19 cellular contexts compared by ENCODE assay signal in the genomic region with DNA sequence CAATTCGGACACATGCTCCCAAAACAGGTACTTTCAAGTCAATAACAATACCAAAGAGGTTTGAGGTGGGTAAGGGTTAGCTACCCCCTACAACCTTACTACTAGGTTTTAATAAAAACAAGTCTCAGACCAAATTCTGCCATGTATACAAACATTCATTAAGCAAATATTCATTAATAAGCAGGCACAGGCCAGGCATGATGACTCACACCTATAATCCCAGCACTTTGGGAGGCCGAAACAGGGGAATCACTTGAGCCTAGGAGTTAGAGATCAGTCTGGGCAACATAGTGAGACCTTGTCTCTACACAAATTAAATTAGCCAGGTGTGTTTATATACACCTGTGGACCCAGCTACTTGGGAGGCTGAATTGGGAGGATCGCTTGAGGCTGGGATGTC. TPM values are rescaled to one million over a fixed set of nuclear protein-coding genes. Genes with fewer than 3 reads are reported as not detected.
DNase-seq lines count a peak whose midpoint lies in the region; ATAC-seq, FAIRE-seq and TF ChIP-seq lines count a peak whose summit lies in the region.
"Had no signal": no experiment of that assay in that cellular context is flagged by ENCODE, and none has a peak within 500 bp of the region (broad histone marks: within the 10 kb centered on the region; RNA-seq: fewer than 3 reads in every experiment).

No MANE protein-coding gene starts in this region.

- ATAC-seq in GM19397 (IDR thresholded peaks at IDR 0.05; ENCODE audit: unreplicated experiment) = no peak
- ATAC-seq: GM12878 had no signal

- no peak overlapping the region for H3K4me2 ChIP-seq in mammary epithelial cell (ENCODE audit: insufficient read depth, low read depth, low read length)
- H3K4me2 ChIP-seq: BLaER1 had no signal

- H3K4me3 ChIP-seq in mammary epithelial cell (replicated peaks in 1 of 3; ENCODE audit: insufficient read depth in 1 of 3, low read depth in 2 of 3, low read length in 3 of 3) = no peak overlapping the region
- no peak overlapping the region for H3K4me3 ChIP-seq in breast epithelium
- H3K4me3 ChIP-seq in bronchial epithelial cell (ENCODE audit: low read depth, low read length) = no peak overlapping the region
- no peak overlapping the region for H3K4me3 ChIP-seq in left ventricle myocardium inferior
- H3K4me3 ChIP-seq: BLaER1, GM12878 had no signal

- CTCF ChIA-PET in mammary epithelial cell (lab: Charles Lee; ENCODE audit: low non-redundant PET) = no interaction called here

- H3K36me3 ChIP-seq in mammary epithelial cell (ENCODE audit: insufficient read depth, low read length) = no peaks in the 10 kb centered on the region
- H3K36me3 ChIP-seq in breast epithelium = no peaks in the 10 kb centered on the region
- no peaks in the 10 kb centered on the region for H3K36me3 ChIP-seq in bronchial epithelial cell (ENCODE audit: control insufficient read depth, insufficient read depth, low read length)
- H3K36me3 ChIP-seq in left ventricle myocardium inferior = no peaks in the 10 kb centered on the region
- H3K36me3 ChIP-seq: BLaER1 had no signal

- no TSS peak for BruUV-seq in mammary epithelial cell (replicated peaks; lab: Mats Ljungman, UMichigan)

- intact Hi-C loops in mammary epithelial cell (cut with micrococcal nuclease) (no loop called here), breast epithelium (cut with DNase I; ENCODE audit: low total_unique reads) (no loop called here), left ventricle myocardium inferior (cut with micrococcal nuclease) (no loop called here)

- no peak overlapping the region for H3K9ac ChIP-seq in mammary epithelial cell (ENCODE audit: insufficient read depth, low read length)
- H3K9ac ChIP-seq: BLaER1 had no signal

- TF ChIP-seq POLR2A in breast epithelium (IDR thresholded peaks at IDR 0.05) = no peak

- peak; percentile 8 for DNase-seq in mammary epithelial cell
- no peak for DNase-seq in breast epithelium (ENCODE audit: low spot score in 2 of 2)
- DNase-seq in bronchial epithelial cell (ENCODE audit: low read depth) = peak; percentile 56
- DNase-seq in renal cortical epithelial cell (ENCODE audit: low read depth) = peak; percentile 11
- no peak for DNase-seq in NCI-H1694 (lab: John Stamatoyannopoulos, UW)
- DNase-seq in left ventricle myocardium inferior = no peak
- DNase-seq: 8988T; AML-193; Caco-2; CD8-positive, alpha-beta memory T cell; DND-41; GOT3; H9 had no signal

- no peaks in the 10 kb centered on the region for H3K27me3 ChIP-seq in mammary epithelial cell (ENCODE audit: insufficient read depth, low read length)
- no peaks in the 10 kb centered on the region for H3K27me3 ChIP-seq in breast epithelium
- H3K27me3 ChIP-seq in bronchial epithelial cell (ENCODE audit: control insufficient read depth, insufficient read depth, low read length) = no peaks in the 10 kb centered on the region
- no peaks in the 10 kb centered on the region for H3K27me3 ChIP-seq in left ventricle myocardium inferior (ENCODE audit: low read depth)
- H3K27me3 ChIP-seq: BLaER1 had no signal

- H3K79me2 ChIP-seq in mammary epithelial cell (ENCODE audit: insufficient read depth, low read length) = no peaks in the 10 kb centered on the region

- WGBS in mammary epithelial cell (ENCODE audit: low coverage, missing lambda C conversion rate) = 97% methylated on average over 3 of the region's 3 CpGs

- in situ Hi-C loops in mammary epithelial cell (cut with MboI; ENCODE audit: low sequenced_read_pairs in 2 of 2) = no loop called here

- dilution Hi-C loops in mammary epithelial cell (cut with HindIII; ENCODE audit: low sequenced_read_pairs) = no loop called here

- H3K4me1 ChIP-seq in mammary epithelial cell (ENCODE audit: insufficient read depth, low read length) (no peaks in the 10 kb centered on the region), breast epithelium (no peaks in the 10 kb centered on the region), left ventricle myocardium inferior (no peaks in the 10 kb centered on the region)
- H3K4me1 ChIP-seq: BLaER1, Caco-2 had no signal

- H3K27ac ChIP-seq in mammary epithelial cell (ENCODE audit: insufficient read depth, low read depth, low read length) = no peak overlapping the region
- no peak overlapping the region for H3K27ac ChIP-seq in breast epithelium
- no peak overlapping the region for H3K27ac ChIP-seq in left ventricle myocardium inferior (replicated peaks)
- H3K27ac ChIP-seq: BLaER1 had no signal

- H2AFZ ChIP-seq in mammary epithelial cell (ENCODE audit: low read depth, low read length) = no peak overlapping the region

- no peaks in the 10 kb centered on the region for H3K9me3 ChIP-seq in mammary epithelial cell (replicated peaks; ENCODE audit: insufficient read depth, low read length)
- H3K9me3 ChIP-seq in breast epithelium = peaks cover 0 to under 1% of the 10 kb centered on the region in 2 donors
- H3K9me3 ChIP-seq in left ventricle myocardium inferior (replicated peaks) = peaks cover 5% of the 10 kb centered on the region
- H3K9me3 ChIP-seq: Caco-2 had no signal

- FAIRE-seq in bronchial epithelial cell (lab: Jason Lieb, UNC) = no peak
- FAIRE-seq: GM12878, GM18507, HepG2, HTR-8/SVneo had no signal

- H4K20me1 ChIP-seq in mammary epithelial cell (ENCODE audit: insufficient read depth, low read length) = no peaks in the 10 kb centered on the region
- H4K20me1 ChIP-seq: BLaER1 had no signal

- TF ChIP-seq CTCF in mammary epithelial cell (conservative IDR thresholded peaks at IDR 0.05 in 1 of 2, IDR thresholded peaks at IDR 0.05 in 1 of 2; ENCODE audit: extremely low read depth in 1 of 2, insufficient read depth in 1 of 2, low read depth in 1 of 2, low read length in 2 of 2) = no peak
- no peak for TF ChIP-seq CTCF in breast epithelium (IDR thresholded peaks at IDR 0.05)
- TF ChIP-seq CTCF in bronchial epithelial cell (IDR thresholded peaks at IDR 0.05; ENCODE audit: insufficient read depth, low read length, severe bottlenecking) = no peak
- TF ChIP-seq CTCF in left ventricle myocardium inferior (IDR thresholded peaks at IDR 0.05; ENCODE audit: borderline replicate concordance) = no peak

RNA-seq across cellular contexts. Expression of a gene that starts 11.7 kb away (rescaled TPM):
- total RNA-seq in mammary epithelial cell (10 to 100 TPM in 1 of 2 donors, 1 to 10 TPM in 1; 5.5 to 11.2 TPM), breast epithelium (1 to 10 TPM; 4.8 to 6.9 (median 5.8) TPM), bronchial epithelial cell (2.6 and 3.6 TPM in 2 replicates), renal cortical epithelial cell (6.6 and 10.6 TPM in 2 replicates), left ventricle myocardium inferior (5.2 TPM)
- polyA plus RNA-seq in mammary epithelial cell = 5.3 TPM
- polyA minus RNA-seq in mammary epithelial cell = 0.98 TPM

Comparison
In these comparisons a context has a peak if more than half of its experiments do, and no peak if none do; other contexts are left out.
1. DNase-seq: peak in mammary epithelial cell (single experiment), bronchial epithelial cell (single experiment) and renal cortical epithelial cell (single experiment); none in breast epithelium (0 of 2), NCI-H1694 (single experiment) and left ventricle myocardium inferior (single experiment).